In genomic region chr17:9389116-9389515, GRCh38 we compare ENCODE assay signal across 9 cellular contexts.
DNase-seq lines count a peak whose midpoint lies in the region; ATAC-seq and TF ChIP-seq lines count a peak whose summit lies in the region.
"Had no signal": no experiment of that assay in that cellular context is flagged by ENCODE, and none has a peak within 500 bp of the region (broad histone marks: within the 10 kb centered on the region; RNA-seq: fewer than 3 reads in every experiment).

No MANE protein-coding gene starts in this region.

- no peaks in the 10 kb centered on the region for H3K27me3 Mint-ChIP-seq in activated CD4-positive, alpha-beta T cell treated with anti-CD3 and anti-CD28 coated beads, Interleukin-2, amount 10 ng/mL, durations not matched to agents 24 days and 14 days
- H3K27me3 Mint-ChIP-seq in activated naive CD8-positive, alpha-beta T cell treated with anti-CD3 and anti-CD28 coated beads for 36 hours = no peaks in the 10 kb centered on the region
- H3K27me3 Mint-ChIP-seq: CD4-positive, CD25-positive, alpha-beta regulatory T cell had no signal

- ATAC-seq in HG02938 (IDR thresholded peaks at IDR 0.05; ENCODE audit: unreplicated experiment) (peak; percentile 81), omental fat pad (ENCODE audit: low FRiP score) (peak; percentile 73)

- peaks cover 5% of the 10 kb centered on the region for H3K36me3 Mint-ChIP-seq in activated CD4-positive, alpha-beta T cell treated with anti-CD3 and anti-CD28 coated beads, Interleukin-2, amount 10 ng/mL, durations not matched to agents 24 days and 14 days (ENCODE audit: low read depth)
- peaks cover 33% of the 10 kb centered on the region for H3K36me3 Mint-ChIP-seq in activated naive CD8-positive, alpha-beta T cell treated with anti-CD3 and anti-CD28 coated beads for 36 hours

- no peak overlapping the region for H3K4me3 Mint-ChIP-seq in activated CD4-positive, alpha-beta T cell treated with anti-CD3 and anti-CD28 coated beads, Interleukin-2, amount 10 ng/mL, durations not matched to agents 24 days and 14 days
- no peak overlapping the region for H3K4me3 Mint-ChIP-seq in activated naive CD8-positive, alpha-beta T cell treated with anti-CD3 and anti-CD28 coated beads for 36 hours
- H3K4me3 Mint-ChIP-seq: CD4-positive, CD25-positive, alpha-beta regulatory T cell had no signal

- DNase-seq in activated CD4-positive, alpha-beta T cell treated with anti-CD3 and anti-CD28 coated beads, Interleukin-2, amount 50 U/mL, for 48 hours = peak; percentile 8 to 11
- no peak for DNase-seq in activated CD4-positive, alpha-beta T cell treated with anti-CD3 and anti-CD28 coated beads, Interleukin-2, amount 10 ng/mL, durations not matched to agents 24 days and 14 days
- peak; percentile 42 for DNase-seq in activated naive CD8-positive, alpha-beta T cell treated with anti-CD3 and anti-CD28 coated beads for 36 hours
- DNase-seq in omental fat pad (ENCODE audit: low spot score) (no peak), NCI-H524 treated with DMSO at 0.1 percent for 48 hours (lab: John Stamatoyannopoulos, UW) (no peak), DMS 273 (lab: John Stamatoyannopoulos, UW; ENCODE audit: unreplicated experiment) (no peak), HUDEP-2 (lab: John Stamatoyannopoulos, UW; ENCODE audit: unreplicated experiment in 76 of 76) (no peak)

- H3K9me3 Mint-ChIP-seq in activated CD4-positive, alpha-beta T cell treated with anti-CD3 and anti-CD28 coated beads, Interleukin-2, amount 10 ng/mL, durations not matched to agents 24 days and 14 days = peaks cover 13% of the 10 kb centered on the region
- peaks cover 12% of the 10 kb centered on the region for H3K9me3 Mint-ChIP-seq in activated naive CD8-positive, alpha-beta T cell treated with anti-CD3 and anti-CD28 coated beads for 36 hours

- peaks cover 7% of the 10 kb centered on the region for H3K4me1 Mint-ChIP-seq in activated CD4-positive, alpha-beta T cell treated with anti-CD3 and anti-CD28 coated beads, Interleukin-2, amount 10 ng/mL, durations not matched to agents 24 days and 14 days
- H3K4me1 Mint-ChIP-seq in activated naive CD8-positive, alpha-beta T cell treated with anti-CD3 and anti-CD28 coated beads for 36 hours = peaks cover 8% of the 10 kb centered on the region

- intact Hi-C loops in activated CD4-positive, alpha-beta T cell treated with anti-CD3 and anti-CD28 coated beads, Interleukin-2, amount 10 ng/mL, durations not matched to agents 24 days and 14 days (cut with micrococcal nuclease) = no loop called here

- H3K27ac Mint-ChIP-seq in activated CD4-positive, alpha-beta T cell treated with anti-CD3 and anti-CD28 coated beads, Interleukin-2, amount 10 ng/mL, durations not matched to agents 24 days and 14 days = no peak overlapping the region
- peak overlapping the region; percentile 34 for H3K27ac Mint-ChIP-seq in activated naive CD8-positive, alpha-beta T cell treated with anti-CD3 and anti-CD28 coated beads for 36 hours

- TF ChIP-seq CTCF in omental fat pad (IDR thresholded peaks at IDR 0.05) = no peak

Comparison
In these comparisons a context has a peak if more than half of its experiments do, and no peak if none do; other contexts are left out.
1. DNase-seq: peak in activated CD4-positive, alpha-beta T cell treated with anti-CD3 and anti-CD28 coated beads, Interleukin-2, amount 50 U/mL, for 48 hours (2 of 2) and activated naive CD8-positive, alpha-beta T cell treated with anti-CD3 and anti-CD28 coated beads for 36 hours (single experiment); none in activated CD4-positive, alpha-beta T cell treated with anti-CD3 and anti-CD28 coated beads, Interleukin-2, amount 10 ng/mL, durations not matched to agents 24 days and 14 days (single experiment), omental fat pad (single experiment), NCI-H524 treated with DMSO at 0.1 percent for 48 hours (single experiment), DMS 273 (single experiment) and HUDEP-2 (0 of 76).